In the genomic region with DNA sequence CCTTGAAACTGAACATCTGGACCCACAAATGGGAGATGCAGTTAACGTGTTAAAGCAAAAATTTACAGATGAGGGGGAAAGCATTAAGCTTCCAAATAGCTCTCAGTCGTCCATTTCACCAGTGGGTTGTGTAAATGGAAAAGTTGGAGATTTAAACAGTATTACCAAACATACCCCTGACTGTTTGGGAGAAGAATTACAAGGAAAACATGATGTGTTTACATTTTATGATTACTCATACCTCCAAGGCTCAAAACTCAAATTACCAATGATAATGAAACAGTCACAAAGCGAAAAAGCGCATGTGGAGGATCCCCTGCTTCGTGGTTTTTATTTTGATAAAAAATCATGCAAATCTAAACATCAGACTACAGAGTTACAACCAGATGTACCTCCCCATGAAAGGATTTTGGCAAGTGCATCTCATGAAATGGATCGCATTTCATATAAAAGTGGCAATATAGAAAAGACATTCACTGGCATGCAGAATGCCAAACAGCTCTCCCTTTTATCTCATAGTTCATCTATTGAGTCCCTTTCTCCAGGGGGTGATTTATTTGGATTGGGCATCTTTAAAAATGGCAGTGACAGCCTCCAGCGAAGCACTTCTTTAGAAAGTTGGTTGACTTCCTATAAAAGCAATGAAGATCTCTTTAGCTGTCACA, we compare ENCODE assay signal across 20 cellular contexts.
DNase-seq lines count a peak whose midpoint lies in the region; ATAC-seq and TF ChIP-seq lines count a peak whose summit lies in the region.
"Had no signal": no experiment of that assay in that cellular context is flagged by ENCODE, and none has a peak within 500 bp of the region (broad histone marks: within the 10 kb centered on the region; RNA-seq: fewer than 3 reads in every experiment).

No MANE protein-coding gene starts in this region.

- H3K9me3 ChIP-seq in right atrium auricular region (no peaks in the 10 kb centered on the region), fibroblast of lung (ENCODE audit: control insufficient read depth, insufficient read depth, low read depth, low read length) (no peaks in the 10 kb centered on the region)
- H3K9me3 ChIP-seq: A549 had no signal

- H3K27ac ChIP-seq in right atrium auricular region (peak overlapping the region; percentile 69 to 86), fibroblast of lung (ENCODE audit: insufficient read depth, low read length) (no peak overlapping the region)
- H3K27ac ChIP-seq: A549, SK-N-MC had no signal

- no peaks in the 10 kb centered on the region for H4K20me1 ChIP-seq in fibroblast of lung (ENCODE audit: control insufficient read depth, extremely low read depth, insufficient read depth, low read length)

- intact Hi-C loops in left ventricle myocardium superior (cut with micrococcal nuclease): loop anchor here (10.0 kb wide), 1 partner anchor 247 kb away; no protein-coding TSS in a partner anchor

- H3K9ac ChIP-seq in fibroblast of lung (ENCODE audit: insufficient read depth, low read length): no peak overlapping the region

- ATAC-seq in left ventricle myocardium superior: no peak
- no peak for ATAC-seq in HG03565 (IDR thresholded peaks at IDR 0.05; ENCODE audit: unreplicated experiment)
- ATAC-seq: A549, Panc1 had no signal

- H3K4me1 ChIP-seq in right atrium auricular region: peaks cover 0 to 39% of the 10 kb centered on the region in 2 donors
- H3K4me1 ChIP-seq in fibroblast of lung (ENCODE audit: control insufficient read depth, extremely low read depth, insufficient read depth, low read length): no peaks in the 10 kb centered on the region
- H3K4me1 ChIP-seq: A549 had no signal

- DNase-seq in right atrium auricular region (ENCODE audit: low spot score) (no peak), left ventricle myocardium superior (no peak), M059J (ENCODE audit: low read depth) (peak; percentile 51), fibroblast of lung (ENCODE audit: low read depth in 2 of 2) (peak; percentile 10 to 67), LoVo (ENCODE audit: low spot score) (no peak), NCI-H128 (lab: John Stamatoyannopoulos, UW; ENCODE audit: unreplicated experiment) (no peak), NCI-H1048 (lab: John Stamatoyannopoulos, UW) (no peak)
- DNase-seq: Calu3; CD4-positive, CD25-positive, alpha-beta regulatory T cell; H7; Karpas-422; NCI-H1417 treated with DMSO at 0.1 percent for 48 hours; NCI-H1930; NCI-H2171 treated with DMSO at 0.1 percent for 48 hours; NCI-H748 treated with DMSO at 0.1 percent for 48 hours; Right ventricle myocardium superior had no signal

- TF ChIP-seq CTCF in right atrium auricular region (IDR thresholded peaks at IDR 0.05) (no peak), fibroblast of lung (conservative IDR thresholded peaks at IDR 0.05 in 1 of 2, IDR thresholded peaks at IDR 0.05 in 1 of 2; ENCODE audit: low read depth in 1 of 2, low read length in 2 of 2) (no peak)

- no peak overlapping the region for H3K4me2 ChIP-seq in fibroblast of lung (ENCODE audit: extremely low read depth, insufficient read depth, low read length)
- H3K4me2 ChIP-seq: A549 had no signal

- no peak overlapping the region for H2AFZ ChIP-seq in fibroblast of lung (ENCODE audit: low read length)

- H3K36me3 ChIP-seq in right atrium auricular region (peaks cover 5% of the 10 kb centered on the region), fibroblast of lung (ENCODE audit: control insufficient read depth, insufficient read depth, low read length) (no peaks in the 10 kb centered on the region)

- no peaks in the 10 kb centered on the region for H3K79me2 ChIP-seq in fibroblast of lung (ENCODE audit: control insufficient read depth, insufficient read depth, low read length)

- H3K4me3 ChIP-seq in right atrium auricular region: no peak overlapping the region
- no peak overlapping the region for H3K4me3 ChIP-seq in fibroblast of lung (replicated peaks in 1 of 4; ENCODE audit: control extremely low read depth in 1 of 4, insufficient read depth in 1 of 4, low read depth in 3 of 4, low read length in 4 of 4)
- H3K4me3 ChIP-seq: A549, SK-N-MC had no signal

- no peaks in the 10 kb centered on the region for H3K27me3 ChIP-seq in right atrium auricular region
- H3K27me3 ChIP-seq in fibroblast of lung (ENCODE audit: control insufficient read depth, insufficient read depth, low read length): no peaks in the 10 kb centered on the region

Comparison
In these comparisons a context has a peak if more than half of its experiments do, and no peak if none do; other contexts are left out.
1. DNase-seq: peak in M059J (single experiment) and fibroblast of lung (2 of 2); none in right atrium auricular region (single experiment), left ventricle myocardium superior (single experiment), LoVo (single experiment), NCI-H128 (single experiment) and NCI-H1048 (single experiment).